In the genomic region with DNA sequence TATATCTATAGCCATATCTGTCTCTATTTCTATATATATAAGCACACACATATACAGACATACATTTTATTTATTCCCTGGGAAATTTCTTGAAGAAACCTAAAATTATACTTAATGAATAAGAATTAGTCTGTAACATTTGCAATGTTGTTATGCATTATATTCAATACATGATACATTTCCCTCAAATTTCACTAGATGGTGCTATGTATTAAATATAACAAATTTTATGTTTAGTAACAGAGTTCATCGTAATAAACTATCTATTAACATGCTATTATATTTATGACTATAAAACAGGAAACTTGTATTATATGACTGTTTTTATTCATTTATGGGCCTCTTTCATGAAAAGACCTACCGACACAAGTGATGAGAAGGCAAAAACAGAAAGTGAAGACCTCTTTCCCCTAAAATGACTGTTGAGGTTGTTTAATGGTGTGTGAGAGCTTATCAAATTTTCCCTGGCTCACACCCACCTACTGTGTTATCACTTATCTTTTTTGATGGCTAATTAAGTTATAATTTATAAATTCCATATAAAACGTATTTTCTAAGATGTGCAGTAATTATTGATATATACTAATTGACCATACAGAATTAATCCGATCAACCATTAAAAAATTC, we compare ENCODE assay signal across 8 cellular contexts.
DNase-seq lines count a peak whose midpoint lies in the region; ATAC-seq, FAIRE-seq and TF ChIP-seq lines count a peak whose summit lies in the region.

No MANE protein-coding gene starts in this region.

- H3K9me2 ChIP-seq in SU-DHL-6 (replicated peaks; ENCODE audit: insufficient read depth, low read length): no peaks in the 10 kb centered on the region

- no peak for TF ChIP-seq POLR2A in GM12891 (IDR thresholded peaks at IDR 0.05; ENCODE audit: low read depth, low read length)

- ATAC-seq in HG03342 (IDR thresholded peaks at IDR 0.05; ENCODE audit: unreplicated experiment): no peak
- ATAC-seq in HG03280 (IDR thresholded peaks at IDR 0.05; ENCODE audit: unreplicated experiment): no peak

- H3K27ac ChIP-seq in SU-DHL-6 (ENCODE audit: low read depth, low read length): no peak overlapping the region
- H3K27ac ChIP-seq in tibial artery: no peak overlapping the region

- H3K4me3 ChIP-seq in BJ (ENCODE audit: low read depth, low read length): no peak overlapping the region
- H3K4me3 ChIP-seq in Jurkat, Clone E6-1 (ENCODE audit: low read length): no peak overlapping the region
- no peak overlapping the region for H3K4me3 ChIP-seq in SU-DHL-6 (ENCODE audit: insufficient read depth, low read length, poor library complexity, severe bottlenecking)
- H3K4me3 ChIP-seq in tibial artery: no peak overlapping the region

- no peak overlapping the region for H3K4me2 ChIP-seq in SU-DHL-6 (ENCODE audit: low read depth, low read length, poor library complexity, severe bottlenecking)

- H3K9me3 ChIP-seq in SU-DHL-6 (ENCODE audit: insufficient read depth, low read length) (no peaks in the 10 kb centered on the region), tibial artery (no peaks in the 10 kb centered on the region)

- H3K27me3 ChIP-seq in BJ (ENCODE audit: control insufficient read depth, insufficient read depth, low read length) (no peaks in the 10 kb centered on the region), SU-DHL-6 (ENCODE audit: low read length) (no peaks in the 10 kb centered on the region), tibial artery (no peaks in the 10 kb centered on the region)

- intact Hi-C loops in tibial artery (cut with DNase I; ENCODE audit: low total_unique reads): no loop called here

- H3F3A ChIP-seq in SU-DHL-6 (ENCODE audit: insufficient read depth): no peaks in the 10 kb centered on the region

- H3K9ac ChIP-seq in SU-DHL-6 (ENCODE audit: low read length): no peak overlapping the region

- peak; percentile 4 for DNase-seq in BJ (ENCODE audit: low read depth)
- peak; percentile 2 for DNase-seq in Jurkat, Clone E6-1 (ENCODE audit: low read depth, low spot score)
- DNase-seq in left kidney (ENCODE audit: low read depth, low spot score): peak; percentile 30
- DNase-seq in tibial artery: no peak
- no peak for DNase-seq in GM12891 (ENCODE audit: insufficient read length, low spot score)

- H2AFZ ChIP-seq in SU-DHL-6 (ENCODE audit: low read depth, low read length, severe bottlenecking): no peak overlapping the region

- no peaks in the 10 kb centered on the region for H3K4me1 ChIP-seq in tibial artery

- POLR2A ChIA-PET in BJ (lab: Charles Lee): no interaction called here

- FAIRE-seq in GM12891 (lab: Jason Lieb, UNC): no peak

- CTCF ChIA-PET in BJ (lab: Yijun Ruan, JAX): interaction anchor here (1.0 kb wide), 1 partner anchor 901 kb away, joined by 3 read pairs; no protein-coding TSS in a partner anchor

- no peaks in the 10 kb centered on the region for H3K36me3 ChIP-seq in BJ (ENCODE audit: control insufficient read depth, insufficient read depth, low read length)
- H3K36me3 ChIP-seq in SU-DHL-6 (ENCODE audit: low read length): no peaks in the 10 kb centered on the region
- no peaks in the 10 kb centered on the region for H3K36me3 ChIP-seq in tibial artery

- TF ChIP-seq CTCF in BJ (IDR thresholded peaks at IDR 0.05; ENCODE audit: insufficient read depth, low read depth, low read length) (peak; percentile 19; the same call in 1 of the 2 replicates), SU-DHL-6 (IDR thresholded peaks at IDR 0.05; ENCODE audit: insufficient read depth, low read length, poor library complexity, severe bottlenecking) (peak; percentile 14), tibial artery (IDR thresholded peaks at IDR 0.05) (no peak)

- no peaks in the 10 kb centered on the region for H4K20me1 ChIP-seq in SU-DHL-6 (ENCODE audit: low read depth, low read length)

- no peaks in the 10 kb centered on the region for H3K79me2 ChIP-seq in SU-DHL-6 (ENCODE audit: insufficient read depth, low read length)

TF ChIP-seq in GM12891, 5 proteins besides CTCF, POLR2A, EP300 and RAD21:
- TF ChIP-seq SPI1 (IDR thresholded peaks at IDR 0.05; ENCODE audit: low read depth, low read length) (no peak), TAF1 (IDR thresholded peaks at IDR 0.05; ENCODE audit: low read depth, low read length) (no peak), POU2F2 (IDR thresholded peaks at IDR 0.05; ENCODE audit: low read depth, low read length) (no peak), PAX5 (IDR thresholded peaks at IDR 0.05; ENCODE audit: insufficient read depth, low read length, severe bottlenecking) (no peak), POLR2AphosphoS5 (IDR thresholded peaks at IDR 0.05; ENCODE audit: low read depth, low read length) (no peak)

Comparison
In these comparisons a context has a peak if more than half of its experiments do, and no peak if none do; other contexts are left out.
1. DNase-seq: peak in BJ (single experiment), Jurkat, Clone E6-1 (single experiment) and left kidney (single experiment); none in tibial artery (0 of 2) and GM12891 (single experiment).
2. CTCF ChIP-seq: peak in BJ (single experiment) and SU-DHL-6 (single experiment); none in tibial artery (0 of 2).